ENCODE assay signal across 10 cellular contexts in genomic region chr7:51224811-51225581, GRCh38.
DNase-seq lines count a peak whose midpoint lies in the region; ATAC-seq and TF ChIP-seq lines count a peak whose summit lies in the region.
"Had no signal": no experiment of that assay in that cellular context is flagged by ENCODE, and none has a peak within 500 bp of the region (broad histone marks: within the 10 kb centered on the region; RNA-seq: fewer than 3 reads in every experiment).

No MANE protein-coding gene starts in this region.

- no peaks in the 10 kb centered on the region for H3K79me1 ChIP-seq in mesendoderm (ENCODE audit: low read length)

- CTCF ChIA-PET in Calu3 (lab: Charles Lee), result interaction anchor here (0.6 to 2.3 kb wide), 24 partner anchors 9 to 235 kb away, joined by 3 to 96 read pairs (median 6); no protein-coding TSS in a partner anchor

- no peaks in the 10 kb centered on the region for H3K36me3 ChIP-seq in mesendoderm (ENCODE audit: control insufficient read depth, insufficient read depth, low read length)

- no peak overlapping the region for H3K27ac ChIP-seq in mesendoderm (ENCODE audit: low read depth, low read length)

- no peaks in the 10 kb centered on the region for H3K27me3 ChIP-seq in mesendoderm (ENCODE audit: insufficient read depth, low read length, poor library complexity)

- H3K79me2 ChIP-seq in mesendoderm (ENCODE audit: control insufficient read depth, insufficient read depth, low read length), result no peaks in the 10 kb centered on the region

- H3K9ac ChIP-seq in mesendoderm (ENCODE audit: low read length), result no peak overlapping the region

- no peak overlapping the region for H3K56ac ChIP-seq in mesendoderm (ENCODE audit: low read length)

- H3K18ac ChIP-seq in mesendoderm (ENCODE audit: low read length), result no peak overlapping the region

- H2BK120ac ChIP-seq in mesendoderm (ENCODE audit: low read depth, low read length), result no peak overlapping the region

- H4K5ac ChIP-seq in mesendoderm (ENCODE audit: low read length), result no peak overlapping the region

- H3K36me3 Mint-ChIP-seq in Calu3 (ENCODE audit: insufficient read depth, unreplicated experiment) (no peaks in the 10 kb centered on the region), chondrocyte (ENCODE audit: low read depth) (no peaks in the 10 kb centered on the region), nephron progenitor cell (ENCODE audit: low read depth) (no peaks in the 10 kb centered on the region)
- H3K36me3 Mint-ChIP-seq: natural killer cell treated with Interleukin-12 subunit alpha and Interleukin-12 subunit beta and Interleukin-15 and Interleukin-18, amount 100 ng/mL, for 72 hours had no signal

- no peak overlapping the region for H3K4me3 ChIP-seq in mesendoderm (ENCODE audit: low read length)

- peak; percentile 86 for DNase-seq in Calu3
- peak; percentile 38 for DNase-seq in NCI-H2029 (lab: John Stamatoyannopoulos, UW)
- no peak for DNase-seq in chondrocyte (ENCODE audit: low spot score)
- peak; percentile 50 for DNase-seq in mesendoderm
- no peak for DNase-seq in nephron progenitor cell
- no peak for DNase-seq in AG20443 (ENCODE audit: low spot score)
- DNase-seq: activated CD4-positive, alpha-beta T cell treated with anti-CD3 and anti-CD28 coated beads, Interleukin-2, amount 50 U/mL, for 1 hour had no signal

- H4K8ac ChIP-seq in mesendoderm (ENCODE audit: low read depth, low read length), result no peak overlapping the region

- no peak overlapping the region for H2BK15ac ChIP-seq in mesendoderm (replicated peaks; ENCODE audit: low read depth)

- TF ChIP-seq CTCF in Calu3 (IDR thresholded peaks at IDR 0.05; ENCODE audit: unreplicated experiment), result peak; percentile 62
- TF ChIP-seq CTCF in chondrocyte (IDR thresholded peaks at IDR 0.05), result peak; percentile 36
- no peak for TF ChIP-seq CTCF in nephron progenitor cell (IDR thresholded peaks at IDR 0.05)

- no peak for ATAC-seq in GM19351 (IDR thresholded peaks at IDR 0.05; ENCODE audit: unreplicated experiment)
- no peak for ATAC-seq in GM18502 (IDR thresholded peaks at IDR 0.05; ENCODE audit: poor library complexity, unreplicated experiment)

- H3K23ac ChIP-seq in mesendoderm (ENCODE audit: low read length), result no peak overlapping the region

- H3K4me3 Mint-ChIP-seq in Calu3 (ENCODE audit: low read depth, unreplicated experiment) (no peak overlapping the region), chondrocyte (ENCODE audit: unreplicated experiment) (no peak overlapping the region), nephron progenitor cell (no peak overlapping the region)
- H3K4me3 Mint-ChIP-seq: natural killer cell treated with Interleukin-12 subunit alpha and Interleukin-12 subunit beta and Interleukin-15 and Interleukin-18, amount 100 ng/mL, for 72 hours had no signal

- no peak overlapping the region for H3K4ac ChIP-seq in mesendoderm (ENCODE audit: low read depth, low read length)

- H3K27me3 Mint-ChIP-seq in Calu3 (ENCODE audit: unreplicated experiment) (no peaks in the 10 kb centered on the region), chondrocyte (ENCODE audit: low read depth) (peaks cover 33% of the 10 kb centered on the region), nephron progenitor cell (ENCODE audit: low read depth, poor library complexity) (peaks cover 8% of the 10 kb centered on the region)

- H3K27ac Mint-ChIP-seq in Calu3 (ENCODE audit: unreplicated experiment), result no peak overlapping the region
- no peak overlapping the region for H3K27ac Mint-ChIP-seq in chondrocyte (ENCODE audit: unreplicated experiment)
- H3K27ac Mint-ChIP-seq in nephron progenitor cell, result no peak overlapping the region
- H3K27ac Mint-ChIP-seq: natural killer cell treated with Interleukin-12 subunit alpha and Interleukin-12 subunit beta and Interleukin-15 and Interleukin-18, amount 100 ng/mL, for 72 hours had no signal

- no peaks in the 10 kb centered on the region for H3K9me3 Mint-ChIP-seq in Calu3 (ENCODE audit: low read depth, unreplicated experiment)
- no peaks in the 10 kb centered on the region for H3K9me3 Mint-ChIP-seq in chondrocyte (ENCODE audit: low read depth)
- H3K9me3 Mint-ChIP-seq in nephron progenitor cell, result no peaks in the 10 kb centered on the region
- H3K9me3 Mint-ChIP-seq: natural killer cell treated with Interleukin-12 subunit alpha and Interleukin-12 subunit beta and Interleukin-15 and Interleukin-18, amount 100 ng/mL, for 72 hours had no signal

- whole genome bisulfite sequencing in mesendoderm (ENCODE audit: extremely low coverage, insufficient coverage, low lambda C conversion rate), result no CpG with 5 or more reads among the region's 17 CpGs

- H2AK5ac ChIP-seq in mesendoderm (ENCODE audit: low read length), result no peak overlapping the region

- no peak overlapping the region for H3K4me2 ChIP-seq in mesendoderm (ENCODE audit: low read length)

- H3K4me1 Mint-ChIP-seq in Calu3 (ENCODE audit: low read depth, unreplicated experiment), result peaks cover 15% of the 10 kb centered on the region
- no peaks in the 10 kb centered on the region for H3K4me1 Mint-ChIP-seq in chondrocyte (ENCODE audit: low read depth)
- H3K4me1 Mint-ChIP-seq in nephron progenitor cell, result peaks cover 16% of the 10 kb centered on the region

- no TSS peak for BruUV-seq in Calu3 (replicated peaks; lab: Mats Ljungman, UMichigan)

- H2BK5ac ChIP-seq in mesendoderm (ENCODE audit: low read length), result no peak overlapping the region

- H3K4me1 ChIP-seq in mesendoderm (ENCODE audit: control insufficient read depth, low read depth, low read length), result no peaks in the 10 kb centered on the region

- intact Hi-C loops in Calu3 (cut with micrococcal nuclease; ENCODE audit: unreplicated experiment), result loop anchor here (1.0 to 2.0 kb wide), 3 partner anchors 62 to 142 kb away; no protein-coding TSS in a partner anchor

Comparison
In these comparisons a context has a peak if more than half of its experiments do, and no peak if none do; other contexts are left out.
1. DNase-seq: peak in Calu3 (single experiment), NCI-H2029 (single experiment) and mesendoderm (single experiment); none in chondrocyte (single experiment), nephron progenitor cell (single experiment) and AG20443 (single experiment).